27 cellular contexts compared by ENCODE assay signal in genomic region chr15:62554164-62554563, GRCh38.
DNase-seq lines count a peak whose midpoint lies in the region; ATAC-seq, FAIRE-seq and TF ChIP-seq lines count a peak whose summit lies in the region.
"Had no signal": no experiment of that assay in that cellular context is flagged by ENCODE, and none has a peak within 500 bp of the region (broad histone marks: within the 10 kb centered on the region; RNA-seq: fewer than 3 reads in every experiment).

No MANE protein-coding gene starts in this region.

- H3K27ac Mint-ChIP-seq in nephron = peak overlapping the region; percentile 75 to 88 (median 76)
- H3K27ac Mint-ChIP-seq: activated naive CD8-positive, alpha-beta T cell; naive thymus-derived CD8-positive, alpha-beta T cell had no signal

- H3K4me1 Mint-ChIP-seq in nephron = peaks cover 34% of the 10 kb centered on the region
- H3K4me1 Mint-ChIP-seq: naive thymus-derived CD8-positive, alpha-beta T cell had no signal

- no TSS peak for BruUV-seq in OCI-LY7 (replicated peaks; lab: Mats Ljungman, UMichigan)

- 86% methylated on average over 2 of the region's 2 CpGs for WGBS in hepatocyte (ENCODE audit: low lambda C conversion rate, missing lambda C conversion rate)
- WGBS in thyroid gland, 2 donors = 86% methylated on average over 2 of the region's 2 CpGs

- CTCF ChIA-PET in OCI-LY7 (lab: Charles Lee; ENCODE audit: unreplicated experiment) = interaction anchor here (0.6 kb wide), 1 partner anchor 341 kb away, joined by 3 read pairs; no protein-coding TSS in a partner anchor

- no peak for DNase-seq in GM18507 (ENCODE audit: extremely low spot score, insufficient read length, low read depth)
- DNase-seq in OCI-LY7 (ENCODE audit: low spot score) = peak; percentile 71
- DNase-seq in hepatocyte (ENCODE audit: low spot score) = no peak
- no peak for DNase-seq in dedifferentiated amniotic fluid mesenchymal stem cell (ENCODE audit: extremely low spot score)
- DNase-seq in EL = no peak
- no peak for DNase-seq in thyroid gland
- DNase-seq: activated CD4-positive, alpha-beta T cell treated with anti-CD3 and anti-CD28 coated beads for 4 hours; activated CD8-positive, alpha-beta memory T cell treated with anti-CD3 and anti-CD28 coated beads for 24 hours; C1 segment of cervical spinal cord; DMS53; gastrocnemius medialis; naive thymus-derived CD8-positive, alpha-beta T cell; NCI-H146; NCI-H2107; NCI-H774; nucleus accumbens; psoas muscle; stimulated activated CD4-positive, alpha-beta T cell treated with anti-CD3 and anti-CD28 coated beads, Interleukin-4, amount 100 ng/mL, for 1 hour; transverse colon had no signal

- no peaks in the 10 kb centered on the region for H3K27me3 ChIP-seq in hepatocyte
- no peaks in the 10 kb centered on the region for H3K27me3 ChIP-seq in thyroid gland
- H3K27me3 ChIP-seq: gastrocnemius medialis, SJSA1, transverse colon had no signal

- FAIRE-seq in GM18507 (lab: Jason Lieb, UNC) = peak; percentile 48
- FAIRE-seq: endothelial cell of umbilical vein had no signal

- intact Hi-C loops in OCI-LY7 (cut with micrococcal nuclease; ENCODE audit: unreplicated experiment) (no loop called here), thyroid gland (cut with DNase I) (no loop called here)

- peak overlapping the region; percentile 50 for H3K4me3 ChIP-seq in OCI-LY7 (ENCODE audit: low read depth, low read length, poor library complexity, severe bottlenecking)
- H3K4me3 ChIP-seq in hepatocyte = no peak overlapping the region
- H3K4me3 ChIP-seq in thyroid gland (replicated peaks in 1 of 3) = no peak overlapping the region
- H3K4me3 ChIP-seq: gastrocnemius medialis, lung, psoas muscle, SJSA1, transverse colon had no signal

- peaks cover 28% of the 10 kb centered on the region for H3K4me1 ChIP-seq in OCI-LY7 (ENCODE audit: insufficient read depth, low read length, poor library complexity, severe bottlenecking)
- peaks cover 2% of the 10 kb centered on the region for H3K4me1 ChIP-seq in hepatocyte (ENCODE audit: insufficient read depth)
- H3K4me1 ChIP-seq in thyroid gland = peaks cover 24 to 26% of the 10 kb centered on the region in 2 donors

- H4K20me1 ChIP-seq in OCI-LY7 (ENCODE audit: insufficient read depth, low read length) = no peaks in the 10 kb centered on the region
- H4K20me1 ChIP-seq in hepatocyte (ENCODE audit: insufficient read depth, poor library complexity, severe bottlenecking) = no peaks in the 10 kb centered on the region

- H2AFZ ChIP-seq in OCI-LY7 (ENCODE audit: low read length) (peak overlapping the region; percentile 16; the same call in 1 of the 2 replicates), hepatocyte (no peak overlapping the region)

- peaks cover 10% of the 10 kb centered on the region for H3K36me3 Mint-ChIP-seq in nephron (ENCODE audit: low read depth)
- H3K36me3 Mint-ChIP-seq: activated naive CD8-positive, alpha-beta T cell had no signal

- H3K36me3 ChIP-seq in OCI-LY7 (ENCODE audit: insufficient read depth, low read length) (no peaks in the 10 kb centered on the region), hepatocyte (replicated peaks; ENCODE audit: insufficient read depth, low read depth) (no peaks in the 10 kb centered on the region), thyroid gland (no peaks in the 10 kb centered on the region)
- H3K36me3 ChIP-seq: gastrocnemius medialis, SJSA1, transverse colon had no signal

- no peak for TF ChIP-seq POLR2A in thyroid gland (IDR thresholded peaks at IDR 0.05)

- H3K9me3 ChIP-seq in OCI-LY7 (ENCODE audit: low read length) = no peaks in the 10 kb centered on the region
- no peaks in the 10 kb centered on the region for H3K9me3 ChIP-seq in hepatocyte (ENCODE audit: low read depth)
- H3K9me3 ChIP-seq in thyroid gland = no peaks in the 10 kb centered on the region
- H3K9me3 ChIP-seq: gastrocnemius medialis, psoas muscle, transverse colon had no signal

- peak overlapping the region; percentile 53 for H3K27ac ChIP-seq in OCI-LY7 (ENCODE audit: low read depth, low read length, poor library complexity, severe bottlenecking)
- H3K27ac ChIP-seq in hepatocyte = no peak overlapping the region
- no peak overlapping the region for H3K27ac ChIP-seq in thyroid gland
- H3K27ac ChIP-seq: gastrocnemius medialis, KMS-11, psoas muscle, RWPE1, SJSA1, transverse colon had no signal

- H3K79me2 ChIP-seq in OCI-LY7 (ENCODE audit: insufficient read depth, low read depth, low read length) (no peaks in the 10 kb centered on the region), hepatocyte (peaks cover 15% of the 10 kb centered on the region)

- TF ChIP-seq CTCF in OCI-LY7 (conservative IDR thresholded peaks at IDR 0.05; ENCODE audit: low read length) (no peak), nephron (IDR thresholded peaks at IDR 0.05; ENCODE audit: unreplicated experiment in 3 of 3) (no peak), hepatocyte (IDR thresholded peaks at IDR 0.05; ENCODE audit: poor library complexity) (no peak), thyroid gland (IDR thresholded peaks at IDR 0.05) (no peak)

- peaks cover 6% of the 10 kb centered on the region for H3K27me3 Mint-ChIP-seq in nephron (ENCODE audit: low read depth)

- no peaks in the 10 kb centered on the region for H3K9me2 ChIP-seq in OCI-LY7 (ENCODE audit: insufficient read depth, low read length)
- no peaks in the 10 kb centered on the region for H3K9me2 ChIP-seq in hepatocyte (replicated peaks; ENCODE audit: insufficient read depth)

- POLR2A ChIA-PET in OCI-LY7 (lab: Charles Lee) = interaction anchor here (0.5 to 1.2 kb wide), 3 partner anchors 17 to 1479 kb away, joined by 3 to 5 read pairs (median 4); no protein-coding TSS in a partner anchor

- H3K4me2 ChIP-seq in OCI-LY7 (ENCODE audit: low read length) (peak overlapping the region; percentile 78), hepatocyte (no peak overlapping the region)
- H3K4me2 ChIP-seq: KMS-11 had no signal

- ATAC-seq in HG03060 (IDR thresholded peaks at IDR 0.05; ENCODE audit: low read depth, unreplicated experiment) = peak; percentile 60
- ATAC-seq: gastrocnemius medialis; naive thymus-derived CD8-positive, alpha-beta T cell; psoas muscle had no signal

- H3K4me3 Mint-ChIP-seq in nephron = no peak overlapping the region
- H3K4me3 Mint-ChIP-seq: activated naive CD8-positive, alpha-beta T cell; naive thymus-derived CD8-positive, alpha-beta T cell had no signal

- H3K9me3 Mint-ChIP-seq in nephron = peaks cover 4% of the 10 kb centered on the region
